In genomic region chr3:158802399-158803023, GRCh38 we compare ENCODE assay signal across 8 cellular contexts. TPM values are rescaled to one million over a fixed set of nuclear protein-coding genes. Genes with fewer than 3 reads are reported as not detected.
DNase-seq lines count a peak whose midpoint lies in the region; ATAC-seq and TF ChIP-seq lines count a peak whose summit lies in the region.

No MANE protein-coding gene starts in this region.

- intact Hi-C loops in CD4-positive, alpha-beta memory T cell (cut with micrococcal nuclease): loop anchor here (2.0 to 10.0 kb wide), 4 partner anchors 160 to 1952 kb away; partner anchors contain the start of genes GFM1, IFT80, PPM1L and SHOX2

- 10% methylated on average over 19 of the region's 23 CpGs for WGBS in SK-N-SH (ENCODE audit: low lambda C conversion rate)

- peak overlapping the region; percentile 89 to 93 (median 92) for H3K4me3 Mint-ChIP-seq in CD4-positive, alpha-beta memory T cell

- in situ Hi-C loops in GM13976 (cut with MboI; ENCODE audit: low sequenced_read_pairs, unreplicated experiment): no loop called here

- peak overlapping the region; percentile 68 to 98 for H3K4me3 ChIP-seq in CD4-positive, alpha-beta memory T cell (ENCODE audit: low read length in 2 of 2)
- H3K4me3 ChIP-seq in SK-N-SH (ENCODE audit: low read depth in 2 of 2, low read length in 1 of 2) (peak overlapping the region; percentile 87 to 95), endocrine pancreas (ENCODE audit: control insufficient read depth, insufficient read depth, low read length) (peak overlapping the region; percentile 77), mucosa of stomach (ENCODE audit: low read length) (peak overlapping the region; percentile 89)

- H3K27ac Mint-ChIP-seq in CD4-positive, alpha-beta memory T cell: peak overlapping the region; percentile 71 to 97 (median 94)

- peaks cover 3% of the 10 kb centered on the region for H3K36me3 ChIP-seq in CD4-positive, alpha-beta memory T cell (ENCODE audit: insufficient read depth, low read length)
- H3K36me3 ChIP-seq in SK-N-SH (replicated peaks in 1 of 2; ENCODE audit: control insufficient read depth in 1 of 2, insufficient read depth in 2 of 2, low read length in 1 of 2) (peaks cover 26 to 27% of the 10 kb centered on the region in 2 experiments), endocrine pancreas (ENCODE audit: control insufficient read depth, insufficient read depth, low read length) (no peaks in the 10 kb centered on the region), mucosa of stomach (ENCODE audit: control insufficient read depth, insufficient read depth, low read length) (no peaks in the 10 kb centered on the region)

- H2AFZ ChIP-seq in SK-N-SH (ENCODE audit: low read depth): peak overlapping the region; percentile 92

- no peaks in the 10 kb centered on the region for H3K9me3 Mint-ChIP-seq in CD4-positive, alpha-beta memory T cell

- peaks cover 24 to 41% (median 36%) of the 10 kb centered on the region in 4 donors for H3K4me1 Mint-ChIP-seq in CD4-positive, alpha-beta memory T cell

- no peak for TF ChIP-seq EP300 in SK-N-SH (IDR thresholded peaks at IDR 0.05; ENCODE audit: borderline replicate concordance in 1 of 2, low read depth in 1 of 2, low read length in 1 of 2)

- H3F3A ChIP-seq in SK-N-SH (replicated peaks; ENCODE audit: insufficient read depth): peaks cover 16% of the 10 kb centered on the region

- POLR2A ChIA-PET in CD4-positive, alpha-beta memory T cell (lab: Charles Lee; ENCODE audit: partially characterized antibody): interaction anchor here (0.8 to 3.7 kb wide), 9 partner anchors 8 to 1648 kb away, joined by 3 to 25 read pairs (median 6); partner anchors contain the start of genes GFM1 and TRIM59
- POLR2A ChIA-PET in SK-N-SH (lab: Yijun Ruan, JAX): interaction anchor here (1.0 kb wide), 1 partner anchor 158 kb away, joined by 5 read pairs; no protein-coding TSS in a partner anchor

- CTCF ChIA-PET in CD4-positive, alpha-beta memory T cell (lab: Charles Lee; ENCODE audit: partially characterized antibody): interaction anchor here (1.0 to 3.7 kb wide), 9 partner anchors 10 to 158 kb away, joined by 3 to 40 read pairs (median 10); partner anchors contain the start of genes GFM1 and LXN
- CTCF ChIA-PET in SK-N-SH (lab: Yijun Ruan, JAX): interaction anchor here (0.6 to 4.5 kb wide), 10 partner anchors 8 to 964 kb away, joined by 3 to 48 read pairs (median 3); partner anchors contain the start of gene GFM1

- TF ChIP-seq RAD21 in SK-N-SH (IDR thresholded peaks at IDR 0.05; ENCODE audit: low read length): no peak

- peak overlapping the region; percentile 63 for H3K27ac ChIP-seq in CD4-positive, alpha-beta memory T cell (ENCODE audit: low read depth, low read length)
- H3K27ac ChIP-seq in SK-N-SH (ENCODE audit: low read depth in 2 of 2, low read length in 1 of 2): peak overlapping the region in 1 of 2 experiments; percentile 62; a peak in 3 of 4 replicates

- peaks cover 30% of the 10 kb centered on the region for H3K79me2 ChIP-seq in SK-N-SH (ENCODE audit: insufficient read depth)

- TF ChIP-seq CTCF in SK-N-SH (IDR thresholded peaks at IDR 0.05) (no peak), GM13976 (IDR thresholded peaks at IDR 0.05; ENCODE audit: borderline replicate concordance, control extremely low read depth, extremely low read depth, insufficient read depth, missing control alignments) (no peak)

- H3K27me3 Mint-ChIP-seq in CD4-positive, alpha-beta memory T cell: no peaks in the 10 kb centered on the region

- peaks cover 36% of the 10 kb centered on the region for H3K4me1 ChIP-seq in CD4-positive, alpha-beta memory T cell (ENCODE audit: insufficient read depth, low read length)
- peaks cover 8 to 14% of the 10 kb centered on the region in 2 experiments; a peak in 3 of 4 replicates for H3K4me1 ChIP-seq in SK-N-SH (ENCODE audit: control insufficient read depth in 1 of 2, insufficient read depth in 2 of 2, low read depth in 1 of 2, low read length in 1 of 2)
- H3K4me1 ChIP-seq in endocrine pancreas (ENCODE audit: control insufficient read depth, insufficient read depth, low read length): peaks cover 15% of the 10 kb centered on the region
- peaks cover 15% of the 10 kb centered on the region for H3K4me1 ChIP-seq in mucosa of stomach (ENCODE audit: control insufficient read depth, insufficient read depth, low read length)

- peak overlapping the region; percentile 77 for H3K4me2 ChIP-seq in SK-N-SH

- no peaks in the 10 kb centered on the region for H4K20me1 ChIP-seq in SK-N-SH (ENCODE audit: insufficient read depth)

- DNase-seq in CD4-positive, alpha-beta memory T cell: peak in 1 of 5 donors; percentile 14
- DNase-seq in SK-N-SH (no peak), GM13976 (ENCODE audit: low spot score) (no peak), A172 (ENCODE audit: low spot score) (no peak)

- H3K9ac ChIP-seq in SK-N-SH (peak overlapping the region; percentile 77), endocrine pancreas (ENCODE audit: control insufficient read depth, insufficient read depth, low read length) (peak overlapping the region; percentile 90), mucosa of stomach (ENCODE audit: low read length) (peak overlapping the region; percentile 91)

- H3K27me3 ChIP-seq in CD4-positive, alpha-beta memory T cell (ENCODE audit: insufficient read depth, low read length): no peaks in the 10 kb centered on the region
- H3K27me3 ChIP-seq in SK-N-SH (ENCODE audit: insufficient read depth) (no peaks in the 10 kb centered on the region), endocrine pancreas (ENCODE audit: control insufficient read depth, insufficient read depth, low read length) (no peaks in the 10 kb centered on the region), mucosa of stomach (ENCODE audit: control insufficient read depth, insufficient read depth, low read length) (no peaks in the 10 kb centered on the region)

- H3K9me3 ChIP-seq in CD4-positive, alpha-beta memory T cell (ENCODE audit: control insufficient read depth in 1 of 2, low read length in 2 of 2): no peaks in the 10 kb centered on the region
- H3K9me3 ChIP-seq in SK-N-SH (no peaks in the 10 kb centered on the region), endocrine pancreas (ENCODE audit: control insufficient read depth, low read length) (no peaks in the 10 kb centered on the region), mucosa of stomach (ENCODE audit: control insufficient read depth, low read length) (no peaks in the 10 kb centered on the region)

- no peaks in the 10 kb centered on the region for H3K9me2 ChIP-seq in SK-N-SH

- ATAC-seq in GM19043 (IDR thresholded peaks at IDR 0.05; ENCODE audit: low read depth, unreplicated experiment) (peak; percentile 15), HG03159 (IDR thresholded peaks at IDR 0.05; ENCODE audit: unreplicated experiment) (peak; percentile 45)

- peaks cover 8 to 17% of the 10 kb centered on the region in 2 donors for H3K36me3 Mint-ChIP-seq in CD4-positive, alpha-beta memory T cell

TF ChIP-seq in SK-N-SH, 30 proteins besides CTCF, POLR2A, EP300 and RAD21 (continues in another document):
- TF ChIP-seq REST (IDR thresholded peaks at IDR 0.05; ENCODE audit: low read depth, low read length) (no peak), IRF3 (IDR thresholded peaks at IDR 0.05; ENCODE audit: low read depth, low read length) (no peak), FOSL2 (IDR thresholded peaks at IDR 0.05; ENCODE audit: borderline replicate concordance, low read depth) (no peak), TAF1 (IDR thresholded peaks at IDR 0.05; ENCODE audit: borderline replicate concordance, low read depth, low read length) (no peak), MEF2A (IDR thresholded peaks at IDR 0.05; ENCODE audit: borderline replicate concordance, low read depth) (no peak), EZH2phosphoT487 (IDR thresholded peaks at IDR 0.05; ENCODE audit: borderline replicate concordance, low read depth) (no peak), SIN3A (IDR thresholded peaks at IDR 0.05; ENCODE audit: borderline replicate concordance, low read depth, low read length) (no peak), POLR2AphosphoS5 (IDR thresholded peaks at IDR 0.05; ENCODE audit: low read depth, low read length) (no peak), SMC3 (IDR thresholded peaks at IDR 0.05; ENCODE audit: low read depth, low read length) (no peak)

RNA-seq across cellular contexts. Expression of gene MFSD1, which starts 0.7 kb away (rescaled TPM):
- 10 to 100 TPM; 31.7 to 33.7 TPM for total RNA-seq in CD4-positive, alpha-beta memory T cell
- polyA plus RNA-seq in CD4-positive, alpha-beta memory T cell: 10 to 100 TPM; 51.5 to 75.0 TPM
- polyA plus RNA-seq in SK-N-SH (2012; rRNA removed): 44.9 and 70.4 TPM in 2 replicates
- polyA plus RNA-seq in SK-N-SH (2012; cell fraction: cytosol; rRNA removed): 62.0 and 65.7 TPM in 2 replicates
- 21.3 and 43.6 TPM in 2 replicates for polyA plus RNA-seq in SK-N-SH (2012; cell fraction: nucleus; rRNA removed)
- total RNA-seq in A172 (2014; rRNA removed; shearing (Covaris generic)): 92.7 and 109 TPM in 2 replicates
